In genomic region chr2:201135396-201135795, GRCh38 we compare ENCODE assay signal across 9 cellular contexts. TPM values are rescaled to one million over a fixed set of nuclear protein-coding genes. Genes with fewer than 3 reads are reported as not detected.
DNase-seq lines count a peak whose midpoint lies in the region; TF ChIP-seq lines count a peak whose summit lies in the region.
"Had no signal": no experiment of that assay in that cellular context is flagged by ENCODE, and none has a peak within 500 bp of the region (broad histone marks: within the 10 kb centered on the region; RNA-seq: fewer than 3 reads in every experiment).

No MANE protein-coding gene starts in this region.

- no peak overlapping the region for H3K4me3 ChIP-seq in GM12865 (ENCODE audit: low read depth, low read length)
- H3K4me3 ChIP-seq in ascending aorta: peak overlapping the region in 1 of 2 donors; percentile 17
- H3K4me3 ChIP-seq in mucosa of stomach (ENCODE audit: low read length): no peak overlapping the region

- H3K27ac ChIP-seq in ascending aorta: peak overlapping the region; percentile 1 to 89

- H3K36me3 ChIP-seq in ascending aorta: peaks cover 52 to 65% of the 10 kb centered on the region in 2 donors
- H3K36me3 ChIP-seq in mucosa of stomach (ENCODE audit: control insufficient read depth, insufficient read depth, low read length): peaks cover 16% of the 10 kb centered on the region

- in situ Hi-C loops in ACHN (cut with HindIII; ENCODE audit: low pct_ligation_motif_present, low pct_unique_long_range_greater_than_20kb, low sequenced_read_pairs): no loop called here

- H3K4me1 ChIP-seq in ascending aorta (peaks cover 5 to 11% of the 10 kb centered on the region in 2 donors), mucosa of stomach (ENCODE audit: control insufficient read depth, insufficient read depth, low read length) (peaks cover 16% of the 10 kb centered on the region)

- no peaks in the 10 kb centered on the region for H3K9me3 Mint-ChIP-seq in type B pancreatic cell

- H3K27me3 ChIP-seq in ascending aorta: no peaks in the 10 kb centered on the region
- H3K27me3 ChIP-seq in mucosa of stomach (ENCODE audit: control insufficient read depth, insufficient read depth, low read length): no peaks in the 10 kb centered on the region

- H3K4me3 Mint-ChIP-seq in type B pancreatic cell: no peak overlapping the region

- H3K27me3 Mint-ChIP-seq in type B pancreatic cell: no peaks in the 10 kb centered on the region

- DNase-seq in ACHN (peak; percentile 31), GM12865 (ENCODE audit: low read depth) (peak; percentile 45), ascending aorta (ENCODE audit: low spot score in 2 of 2) (no peak), 8988T (no peak), NCI-H2107 (lab: John Stamatoyannopoulos, UW) (no peak), NCI-H1092 (lab: John Stamatoyannopoulos, UW) (no peak), type B pancreatic cell (ENCODE audit: extremely low spot score, unreplicated experiment) (no peak)
- DNase-seq: NCI-H1694 had no signal

- H3K4me1 Mint-ChIP-seq in type B pancreatic cell (ENCODE audit: unreplicated experiment): peaks cover 4% of the 10 kb centered on the region

- TF ChIP-seq CTCF in GM12865 (IDR thresholded peaks at IDR 0.05; ENCODE audit: insufficient read depth, low read depth, low read length, missing control alignments): no peak
- no peak for TF ChIP-seq CTCF in ascending aorta (IDR thresholded peaks at IDR 0.05)
- no peak for TF ChIP-seq CTCF in type B pancreatic cell (conservative IDR thresholded peaks at IDR 0.05)

- intact Hi-C loops in ascending aorta (cut with DNase I): no loop called here

- H3K27ac Mint-ChIP-seq in type B pancreatic cell: no peak overlapping the region

- H3K9me3 ChIP-seq in ascending aorta (no peaks in the 10 kb centered on the region), mucosa of stomach (ENCODE audit: control insufficient read depth, low read length) (no peaks in the 10 kb centered on the region)

- H3K9ac ChIP-seq in mucosa of stomach (ENCODE audit: low read length): peak overlapping the region; percentile 3

- peaks cover 21% of the 10 kb centered on the region for H3K36me3 Mint-ChIP-seq in type B pancreatic cell

RNA-seq across cellular contexts. Expression of gene CFLAR, which starts 19.4 kb away (rescaled TPM):
- total RNA-seq in ascending aorta: 112 TPM
- 26.5 and 58.5 TPM in 2 replicates for total RNA-seq in type B pancreatic cell (ENCODE audit: low replicate concordance)

RNA-seq across cellular contexts. Expression of gene CASP10, which starts 47.5 kb away (rescaled TPM):
- 7.8 TPM for total RNA-seq in ascending aorta
- total RNA-seq in type B pancreatic cell (ENCODE audit: low replicate concordance): 1.6 and 3.6 TPM in 2 replicates

Comparison
In these comparisons a context has a peak if more than half of its experiments do, and no peak if none do; other contexts are left out.
1. DNase-seq: peak in ACHN (single experiment) and GM12865 (single experiment); none in ascending aorta (0 of 2), 8988T (single experiment), NCI-H2107 (single experiment), NCI-H1092 (single experiment) and type B pancreatic cell (single experiment).